In genomic region chr12:98490491-98491453, GRCh38 we compare ENCODE assay signal across 1 cellular context.
A peak's percentile ranks its signal among the peaks of the same experiment; 100 is the strongest.
TF ChIP-seq lines count a peak whose summit lies in the region.

No MANE protein-coding gene starts in this region.

TF ChIP-seq in HepG2, 621 proteins besides CTCF, POLR2A, EP300 and RAD21 (continued from another document and continues in another):
- TF ChIP-seq ZBTB34 (CRISPR knock-in tag; IDR thresholded peaks at IDR 0.05) (no peak), ZNF513 (CRISPR knock-in tag; conservative IDR thresholded peaks at IDR 0.05) (no peak), CERS6 (CRISPR knock-in tag; IDR thresholded peaks at IDR 0.05) (no peak), TFDP1 (CRISPR knock-in tag; IDR thresholded peaks at IDR 0.05; ENCODE audit: borderline replicate concordance) (no peak), ARNTL (CRISPR knock-in tag; IDR thresholded peaks at IDR 0.05) (no peak), FOXM1 (CRISPR knock-in tag; IDR thresholded peaks at IDR 0.05) (peak; percentile 100), KDM2A (CRISPR knock-in tag; IDR thresholded peaks at IDR 0.05; ENCODE audit: borderline replicate concordance, low read depth) (peak; percentile 70), PRDM10 (CRISPR knock-in tag; IDR thresholded peaks at IDR 0.05; ENCODE audit: low read depth) (0 out of 2 replicates have a peak, but pooled peaks have one; percentile 26), BATF2 (CRISPR knock-in tag; IDR thresholded peaks at IDR 0.05) (no peak), HOXA7 (CRISPR knock-in tag; IDR thresholded peaks at IDR 0.05) (no peak), MXD3 (CRISPR knock-in tag; IDR thresholded peaks at IDR 0.05) (no peak), ZNF446 (CRISPR knock-in tag; IDR thresholded peaks at IDR 0.05) (no peak), TEAD3 (CRISPR knock-in tag; optimal IDR thresholded peaks at IDR 0.05; ENCODE audit: borderline replicate concordance) (peak; percentile 83), ZNF512 (CRISPR knock-in tag; IDR thresholded peaks at IDR 0.05) (no peak), NFYC (CRISPR knock-in tag; IDR thresholded peaks at IDR 0.05) (no peak; the same call in 1 of the 2 replicates), ZNF280D (CRISPR knock-in tag; IDR thresholded peaks at IDR 0.05) (peak; percentile 54; the same call in 1 of the 2 replicates), TRIM22 (IDR thresholded peaks at IDR 0.05) (no peak), ZNF33A (CRISPR knock-in tag; IDR thresholded peaks at IDR 0.05; ENCODE audit: borderline replicate concordance) (0 out of 2 replicates have a peak, but pooled peaks have one; percentile 29), ZNF460 (CRISPR knock-in tag; IDR thresholded peaks at IDR 0.05; ENCODE audit: borderline replicate concordance) (no peak; the same call in 1 of the 2 replicates), ARID4A (CRISPR knock-in tag; IDR thresholded peaks at IDR 0.05; ENCODE audit: borderline replicate concordance) (peak; percentile 58; the same call in 1 of the 2 replicates), ZBTB43 (CRISPR knock-in tag; conservative IDR thresholded peaks at IDR 0.05) (0 out of 2 replicates have a peak, but pooled peaks have one; percentile 47), ZNF772 (CRISPR knock-in tag; IDR thresholded peaks at IDR 0.05) (peak; percentile 79; the same call in 1 of the 2 replicates), BRF2 (CRISPR knock-in tag; IDR thresholded peaks at IDR 0.05) (no peak), ZFAT (CRISPR knock-in tag; conservative IDR thresholded peaks at IDR 0.05) (no peak), ATM (IDR thresholded peaks at IDR 0.05; ENCODE audit: borderline replicate concordance) (no peak), ZIK1 (CRISPR knock-in tag; IDR thresholded peaks at IDR 0.05; ENCODE audit: borderline replicate concordance, low read depth) (no peak), REPIN1 (CRISPR knock-in tag; IDR thresholded peaks at IDR 0.05; ENCODE audit: borderline replicate concordance, low read depth) (peak; percentile 78; the same call in 1 of the 2 replicates), ZBTB20 (CRISPR knock-in tag; IDR thresholded peaks at IDR 0.05; ENCODE audit: borderline replicate concordance, low read depth) (peak; percentile 51; the same call in 1 of the 2 replicates)
